In the genomic region with DNA sequence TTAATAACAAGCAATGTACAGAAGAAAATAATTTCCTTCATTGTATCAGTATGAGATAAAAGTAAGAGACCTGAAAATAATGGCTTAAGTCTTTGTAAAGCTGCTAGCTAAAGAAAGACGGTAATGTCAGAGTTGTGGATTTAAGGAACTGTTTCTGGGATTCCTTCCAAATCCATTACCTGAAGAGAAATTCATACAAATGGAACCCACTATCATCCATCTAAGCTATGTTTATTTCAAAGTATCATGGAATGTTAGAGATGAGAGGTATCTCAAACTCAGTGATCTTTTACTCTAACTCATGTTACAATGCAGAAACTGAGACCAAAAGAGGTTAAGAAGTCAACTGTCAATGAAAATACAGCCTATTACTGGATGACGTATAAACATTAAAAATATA, we compare ENCODE assay signal across 28 cellular contexts.
"Had no signal": no experiment of that assay in that cellular context is flagged by ENCODE, and none has a peak within 500 bp of the region (broad histone marks: within the 10 kb centered on the region; RNA-seq: fewer than 3 reads in every experiment).

No MANE protein-coding gene starts in this region.

- H3K4me3 ChIP-seq: left lung, lower lobe of right lung, neural progenitor cell, ovary, right atrium auricular region, right lobe of liver, smooth muscle cell, transverse colon, upper lobe of left lung, vagina had no signal

- H3K27ac ChIP-seq: left lung, lower lobe of right lung, neural progenitor cell, neutrophil, ovary, right atrium auricular region, right lobe of liver, transverse colon, upper lobe of left lung, vagina had no signal

- H3K4me1 ChIP-seq: left lung, lower lobe of right lung, neural progenitor cell, right atrium auricular region, right lobe of liver, transverse colon, upper lobe of left lung, vagina had no signal

- FAIRE-seq: keratinocyte had no signal

- H3K27me3 ChIP-seq: left lung, neural progenitor cell, neutrophil, ovary, right atrium auricular region, right lobe of liver, transverse colon, upper lobe of left lung, vagina had no signal

- DNase-seq: hypothalamus; kidney glomerular epithelial cell; left cardiac atrium; left lung; lower lobe of right lung; mammary epithelial cell; mesenchymal stem cell; naive B cell; natural killer cell; nephron progenitor cell; occipital lobe; ovary; right lobe of liver; stimulated activated CD4-positive, alpha-beta T cell treated with anti-CD3 and anti-CD28 coated beads, Interleukin-1b, Interleukin-23, amount 100 ng/mL, for 48 hours; stimulated activated CD4-positive, alpha-beta T cell treated with anti-CD3 and anti-CD28 coated beads, Interleukin-2, amount 100 ng/mL, for 48 hours; stimulated activated CD4-positive, alpha-beta T cell treated with anti-CD3 and anti-CD28 coated beads, Interleukin-4, amount 100 ng/mL, for 4 hours; stimulated activated CD8-positive, alpha-beta memory T cell treated with anti-CD3 and anti-CD28 coated beads, Interleukin-4, amount 100 ng/mL, for 48 hours; stimulated activated naive CD4-positive, alpha-beta T cell treated with Interleukin-2 at 50 U/mL for 16 hours; stimulated activated naive CD8-positive, alpha-beta T cell treated with anti-CD3 and anti-CD28 coated beads, Interleukin-15, amount 100 ng/mL, for 72 hours; substantia nigra; transverse colon; upper lobe of left lung had no signal

- H3K9ac ChIP-seq: neural progenitor cell had no signal

- H3K36me3 ChIP-seq: neural progenitor cell, ovary, right atrium auricular region had no signal

- H3K9me3 ChIP-seq: lower lobe of right lung, neutrophil, ovary, right lobe of liver, transverse colon, upper lobe of left lung, vagina had no signal
